4 cellular contexts compared by ENCODE assay signal in the genomic region with DNA sequence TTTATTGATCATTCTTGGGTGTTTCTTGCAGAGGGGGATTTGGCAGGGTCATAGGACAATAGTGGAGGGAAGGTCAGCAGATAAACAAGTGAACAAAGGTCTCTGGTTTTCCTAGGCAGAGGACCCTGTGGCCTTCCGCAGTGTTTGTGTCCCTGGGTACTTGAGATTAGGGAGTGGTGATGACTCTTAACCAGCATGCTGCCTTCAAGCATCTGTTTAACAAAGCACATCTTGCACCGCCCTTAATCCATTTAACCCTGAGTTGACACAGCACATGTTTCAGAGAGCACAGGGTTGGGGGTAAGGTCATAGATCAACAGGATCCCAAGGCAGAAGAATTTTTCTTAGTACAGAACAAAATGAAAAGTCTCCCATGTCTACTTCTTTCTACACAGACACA. TPM values are rescaled to one million over a fixed set of nuclear protein-coding genes. Genes with fewer than 3 reads are reported as not detected.
"Had no signal": no experiment of that assay in that cellular context is flagged by ENCODE, and none has a peak within 500 bp of the region (broad histone marks: within the 10 kb centered on the region; RNA-seq: fewer than 3 reads in every experiment).

No MANE protein-coding gene starts in this region.

RNA-seq across cellular contexts. Expression of gene NXF3, which starts 10.9 kb away (rescaled TPM):
- total RNA-seq: temporal lobe, urinary bladder, vagina had no signal

RNA-seq across cellular contexts. Expression of gene BEX1, which starts 39.9 kb away (rescaled TPM):
- total RNA-seq: subcutaneous adipose tissue had no signal
